Comparison of ENCODE assay signal across 26 cellular contexts in the genomic region with DNA sequence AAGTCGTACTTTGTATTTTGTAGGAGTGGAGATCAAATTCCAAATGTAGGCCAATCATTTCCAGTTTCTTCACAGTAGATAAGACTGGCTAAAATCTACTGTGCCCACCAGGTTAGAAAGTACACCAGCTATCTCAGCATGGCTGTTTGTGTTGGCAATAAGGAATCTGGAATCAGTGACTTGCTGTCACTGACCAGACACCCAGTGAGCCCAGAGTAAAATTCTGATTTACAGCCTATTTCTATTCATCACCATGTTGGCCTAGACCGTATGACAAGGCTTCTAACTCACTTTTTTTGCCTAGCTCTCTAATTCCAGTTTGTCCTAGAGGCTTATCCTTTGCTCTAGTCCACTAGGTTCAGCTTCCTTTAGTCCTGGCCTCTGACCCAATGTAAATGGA. TPM values are rescaled to one million over a fixed set of nuclear protein-coding genes. Genes with fewer than 3 reads are reported as not detected.
"Had no signal": no experiment of that assay in that cellular context is flagged by ENCODE, and none has a peak within 500 bp of the region (broad histone marks: within the 10 kb centered on the region; RNA-seq: fewer than 3 reads in every experiment).

No MANE protein-coding gene starts in this region.

- H3K27ac ChIP-seq: body of pancreas, cardiac muscle cell, gastrocnemius medialis, left lung, parathyroid adenoma, psoas muscle, tibial nerve had no signal

- H3K27ac Mint-ChIP-seq: activated CD4-positive, alpha-beta T cell treated with anti-CD3 and anti-CD28 coated beads for 36 hours; activated naive CD8-positive, alpha-beta T cell; dendritic cell treated with granulocyte-macrophage colony-stimulating factor and Interleukin-4, amounts not matched to agents 40 ng/mL and 50 ng/mL, for 4 days; endodermal cell; naive B cell had no signal

- H3K9me3 ChIP-seq: body of pancreas, gastrocnemius medialis, left lung, psoas muscle, sigmoid colon, spleen, tibial nerve had no signal

- H3K36me3 ChIP-seq: cardiac muscle cell, gastrocnemius medialis, left lung, sigmoid colon, spleen, tibial nerve had no signal

- H3K4me3 Mint-ChIP-seq: activated CD4-positive, alpha-beta T cell treated with anti-CD3 and anti-CD28 coated beads for 36 hours; activated naive CD8-positive, alpha-beta T cell; dendritic cell treated with granulocyte-macrophage colony-stimulating factor and Interleukin-4, amounts not matched to agents 40 ng/mL and 50 ng/mL, for 4 days; endodermal cell; naive B cell; neural crest cell had no signal

- H3K27me3 Mint-ChIP-seq: activated naive CD8-positive, alpha-beta T cell had no signal

- H3K4me1 ChIP-seq: body of pancreas, gastrocnemius medialis, left lung, parathyroid adenoma, psoas muscle, spleen, tibial nerve had no signal

- H3K36me3 Mint-ChIP-seq: activated naive CD8-positive, alpha-beta T cell; naive B cell had no signal

- H3K27me3 ChIP-seq: body of pancreas, cardiac muscle cell, gastrocnemius medialis, left lung, sigmoid colon, spleen, tibial nerve had no signal

- H3K79me2 ChIP-seq: parathyroid adenoma had no signal

- DNase-seq: activated CD4-positive, alpha-beta T cell treated with anti-CD3 and anti-CD28 coated beads for 36 hours; activated CD4-positive, CD25-positive, alpha-beta regulatory T cell; activated effector memory CD4-positive, alpha-beta T cell treated with Interleukin-2 at 50 U/mL for 16 hours; activated naive CD4-positive, alpha-beta T cell treated with Interleukin-2 at 50 U/mL for 16 hours; body of pancreas; endodermal cell; gastrocnemius medialis; head of caudate nucleus; left lung; naive B cell; nucleus accumbens; psoas muscle; sigmoid colon; spleen; stimulated activated naive CD4-positive, alpha-beta T cell had no signal

- H2AFZ ChIP-seq: parathyroid adenoma had no signal

- H3K9me3 Mint-ChIP-seq: dendritic cell treated with granulocyte-macrophage colony-stimulating factor and Interleukin-4, amounts not matched to agents 40 ng/mL and 50 ng/mL, for 4 days; endodermal cell; naive B cell; neural crest cell had no signal

- H3K9ac ChIP-seq: parathyroid adenoma had no signal

- H3K4me1 Mint-ChIP-seq: activated CD4-positive, alpha-beta T cell treated with anti-CD3 and anti-CD28 coated beads for 36 hours; naive B cell; neural crest cell had no signal

- H3K4me3 ChIP-seq: body of pancreas, cardiac muscle cell, gastrocnemius medialis, left lung, psoas muscle, sigmoid colon, spleen, tibial nerve had no signal

- ATAC-seq: activated CD4-positive, alpha-beta T cell treated with anti-CD3 and anti-CD28 coated beads for 36 hours; esophagus mucosa; gastrocnemius medialis; psoas muscle had no signal

RNA-seq across cellular contexts. Expression of gene SMIM43, which starts 25.4 kb away (rescaled TPM):
- total RNA-seq: activated CD4-positive, alpha-beta T cell treated with anti-CD3 and anti-CD28 coated beads for 36 hours; body of pancreas; cardiac muscle cell; endodermal cell; esophagus mucosa; gastrocnemius medialis; kidney epithelial cell; mucosa of gallbladder; psoas muscle; T-helper 1 cell treated with Interleukin-12 subunit alpha and Interleukin-12 subunit beta and Interleukin-4 antibody, amounts not matched to agents 30 ng/mL and 1 ng/mL, for 36 hours; ureter had no signal
